ENCODE assay signal across 11 cellular contexts in the genomic region with DNA sequence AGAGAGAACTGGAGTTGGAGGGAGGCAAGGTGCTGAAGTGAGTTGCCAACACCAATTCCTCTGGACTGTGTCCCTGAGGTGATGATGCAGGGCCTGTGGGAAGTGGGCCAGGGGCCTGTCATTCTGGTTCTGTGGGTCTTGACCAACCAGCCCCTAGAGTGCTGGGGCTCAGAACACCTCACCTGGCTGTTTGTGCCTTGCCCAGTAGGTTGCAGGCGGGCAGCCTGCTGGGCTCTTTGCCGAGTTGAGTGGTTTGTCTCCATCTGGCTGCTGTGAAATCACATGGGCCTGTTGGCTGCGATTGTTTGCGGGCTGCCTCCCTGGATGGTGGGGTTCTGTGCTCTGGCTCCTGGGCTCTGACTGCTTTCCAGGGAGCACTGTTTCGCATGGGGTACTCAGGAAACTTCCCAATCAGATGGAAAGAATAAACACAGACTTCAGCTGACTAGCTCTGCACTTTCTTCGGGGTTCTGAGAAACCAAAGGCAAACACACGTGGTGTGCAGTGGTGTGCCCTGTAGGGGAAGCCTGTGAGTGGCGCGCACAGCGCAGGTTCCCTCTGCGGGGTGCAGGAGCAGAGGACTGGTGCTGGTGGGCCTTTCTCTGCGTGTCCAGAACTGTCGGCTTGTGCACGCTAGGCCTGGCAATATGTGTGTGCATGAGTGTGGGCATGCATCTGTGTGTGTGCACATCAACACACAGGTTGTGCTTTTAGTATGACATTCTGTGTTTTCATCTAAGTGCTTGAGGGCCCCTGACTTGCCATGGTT.
DNase-seq lines count a peak whose midpoint lies in the region; ATAC-seq and TF ChIP-seq lines count a peak whose summit lies in the region.
"Had no signal": no experiment of that assay in that cellular context is flagged by ENCODE, and none has a peak within 500 bp of the region (broad histone marks: within the 10 kb centered on the region; RNA-seq: fewer than 3 reads in every experiment).

No MANE protein-coding gene starts in this region.

- ATAC-seq in GM18502 (IDR thresholded peaks at IDR 0.05; ENCODE audit: poor library complexity, unreplicated experiment), result peak; percentile 14
- peak; percentile 93 for ATAC-seq in left ventricle myocardium superior
- ATAC-seq in GM21423 (IDR thresholded peaks at IDR 0.05; ENCODE audit: unreplicated experiment), result no peak

- no peak overlapping the region for H3K4me2 ChIP-seq in parathyroid adenoma (ENCODE audit: low read length)

- H3K36me3 Mint-ChIP-seq in mesothelial cell of epicardium, result no peaks in the 10 kb centered on the region
- H3K36me3 Mint-ChIP-seq: CD8-positive, alpha-beta memory T cell; type B pancreatic cell had no signal

- H3K4me1 ChIP-seq in parathyroid adenoma, result peaks cover 3% of the 10 kb centered on the region

- H3K4me3 ChIP-seq in parathyroid adenoma (ENCODE audit: low read depth, low read length), result no peak overlapping the region

- TF ChIP-seq CTCF in parathyroid adenoma (IDR thresholded peaks at IDR 0.05) (no peak), mesothelial cell of epicardium (IDR thresholded peaks at IDR 0.05; ENCODE audit: unreplicated experiment) (no peak)

- no peak overlapping the region for H3K9ac ChIP-seq in parathyroid adenoma

- peaks cover under 1% of the 10 kb centered on the region for H3K9me3 Mint-ChIP-seq in mesothelial cell of epicardium
- H3K9me3 Mint-ChIP-seq: CD8-positive, alpha-beta memory T cell; type B pancreatic cell had no signal

- H3K27me3 ChIP-seq in parathyroid adenoma (ENCODE audit: control insufficient read depth, insufficient read depth, low read length), result no peaks in the 10 kb centered on the region

- H3K27ac ChIP-seq in parathyroid adenoma, result no peak overlapping the region

- no peak overlapping the region for H3K27ac Mint-ChIP-seq in mesothelial cell of epicardium

- no peaks in the 10 kb centered on the region for H3K79me2 ChIP-seq in parathyroid adenoma

- H2AFZ ChIP-seq in parathyroid adenoma, result peak overlapping the region; percentile 35

- no peak overlapping the region for H3K4me3 Mint-ChIP-seq in mesothelial cell of epicardium
- H3K4me3 Mint-ChIP-seq: type B pancreatic cell had no signal

- no peaks in the 10 kb centered on the region for H3K36me3 ChIP-seq in parathyroid adenoma (ENCODE audit: control insufficient read depth, insufficient read depth, low read length)

- intact Hi-C loops in left ventricle myocardium superior (cut with micrococcal nuclease), result no loop called here

- H3K4me1 Mint-ChIP-seq in mesothelial cell of epicardium, result peaks cover 16% of the 10 kb centered on the region

- no peaks in the 10 kb centered on the region for H3K27me3 Mint-ChIP-seq in mesothelial cell of epicardium (ENCODE audit: low read depth)
- H3K27me3 Mint-ChIP-seq: type B pancreatic cell had no signal

- peak; percentile 17 for DNase-seq in NCI-H1694 (lab: John Stamatoyannopoulos, UW)
- peak; percentile 75 for DNase-seq in left ventricle myocardium superior
- DNase-seq in activated CD4-positive, CD25-positive, alpha-beta regulatory T cell (lab: John Stamatoyannopoulos, UW), result no peak
- DNase-seq in mesothelial cell of epicardium (ENCODE audit: low spot score in 2 of 2, unreplicated experiment in 2 of 2), result no peak
- no peak for DNase-seq in activated gamma-delta T cell (lab: John Stamatoyannopoulos, UW)
- DNase-seq: CD8-positive, alpha-beta memory T cell; NCI-H1417 had no signal

- H3K9me3 ChIP-seq in parathyroid adenoma (ENCODE audit: control insufficient read depth, low read length), result no peaks in the 10 kb centered on the region

Comparison
In these comparisons a context has a peak if more than half of its experiments do, and no peak if none do; other contexts are left out.
1. DNase-seq: peak in NCI-H1694 (single experiment) and left ventricle myocardium superior (single experiment); none in activated CD4-positive, CD25-positive, alpha-beta regulatory T cell (0 of 4), mesothelial cell of epicardium (0 of 2) and activated gamma-delta T cell (single experiment).